Comparison of ENCODE assay signal across 8 cellular contexts in the genomic region with DNA sequence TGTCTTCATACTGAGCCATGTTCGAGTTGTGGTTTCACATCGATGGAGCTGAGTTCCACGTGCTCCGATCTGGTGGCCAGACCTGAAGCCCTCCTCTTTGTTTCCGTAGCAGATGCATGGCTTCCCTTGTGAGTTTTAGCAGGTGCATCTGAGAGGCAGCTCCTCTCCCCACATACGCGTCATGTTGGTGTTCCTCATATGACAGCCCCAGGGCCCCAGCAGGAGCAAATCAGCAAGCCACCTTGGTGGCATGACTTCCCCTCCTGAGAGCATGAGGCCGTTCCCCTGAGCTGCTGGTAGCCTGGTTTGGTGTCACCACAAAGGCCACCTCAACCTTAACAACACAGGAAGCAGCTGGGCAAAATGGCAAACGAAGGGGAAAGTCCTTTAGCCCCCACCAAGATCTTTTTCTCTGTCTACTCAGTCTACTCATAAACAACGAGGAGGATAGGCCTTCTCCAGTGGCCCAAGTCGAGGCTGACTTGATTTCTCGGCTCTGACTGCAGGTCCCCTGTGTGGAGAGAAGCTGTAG. TPM values are rescaled to one million over a fixed set of nuclear protein-coding genes. Genes with fewer than 3 reads are reported as not detected.
DNase-seq lines count a peak whose midpoint lies in the region; ATAC-seq and FAIRE-seq lines count a peak whose summit lies in the region.

No MANE protein-coding gene starts in this region.

- ATAC-seq in GM18498 (IDR thresholded peaks at IDR 0.05; ENCODE audit: unreplicated experiment) (peak; percentile 88), HG02571 (IDR thresholded peaks at IDR 0.05; ENCODE audit: unreplicated experiment) (peak; percentile 80)
- peak; percentile 86 for ATAC-seq in activated T-helper 17 cell treated with anti-CD3 and anti-CD28 coated beads, Interleukin-2, amount 50 U/mL, for 72 hours (replicated peaks)

- H3K27me3 ChIP-seq in small intestine (ENCODE audit: control insufficient read depth in 2 of 2, insufficient read depth in 2 of 2, low read length in 2 of 2): no peaks in the 10 kb centered on the region

- DNase-seq in NOMO-1 (lab: John Stamatoyannopoulos, UW; ENCODE audit: unreplicated experiment in 2 of 2) (peak; percentile 61 to 63), small intestine (peak; percentile 66), DMS 273 treated with DMSO at 0.1 percent for 48 hours (lab: John Stamatoyannopoulos, UW) (no peak), NCI-H187 treated with DMSO at 0.1 percent for 48 hours (lab: John Stamatoyannopoulos, UW) (no peak), hippocampal formation (lab: John Stamatoyannopoulos, UW) (no peak)

- 62 to 79% (median 69%) methylated on average over 12 of the region's 12 CpGs for WGBS in small intestine, 3 donors

- H3K27ac ChIP-seq in small intestine (ENCODE audit: low read depth in 1 of 2, low read length in 1 of 2): peak overlapping the region; percentile 16 to 89

- H3K9me3 ChIP-seq in small intestine (ENCODE audit: control insufficient read depth, low read depth): no peaks in the 10 kb centered on the region

- no peak overlapping the region for H3K4me3 ChIP-seq in small intestine (ENCODE audit: low read depth in 1 of 2, low read length in 2 of 2)

- FAIRE-seq in small intestine (lab: Jason Lieb, UNC): no peak

- H3K9me3 Mint-ChIP-seq in activated T-helper 17 cell treated with anti-CD3 and anti-CD28 coated beads, Interleukin-2, amount 50 U/mL, for 72 hours: no peaks in the 10 kb centered on the region

- peaks cover 0 to 3% of the 10 kb centered on the region in 2 donors for H3K4me1 ChIP-seq in small intestine (ENCODE audit: control insufficient read depth in 2 of 2, insufficient read depth in 1 of 2, low read depth in 1 of 2, low read length in 1 of 2)

- H3K36me3 Mint-ChIP-seq in activated T-helper 17 cell treated with anti-CD3 and anti-CD28 coated beads, Interleukin-2, amount 50 U/mL, for 72 hours (ENCODE audit: low read depth): peaks cover 82% of the 10 kb centered on the region

- no peaks in the 10 kb centered on the region for H3K27me3 Mint-ChIP-seq in activated T-helper 17 cell treated with anti-CD3 and anti-CD28 coated beads, Interleukin-2, amount 50 U/mL, for 72 hours

- H3K4me1 Mint-ChIP-seq in activated T-helper 17 cell treated with anti-CD3 and anti-CD28 coated beads, Interleukin-2, amount 50 U/mL, for 72 hours: peaks cover 70% of the 10 kb centered on the region

- H3K4me3 Mint-ChIP-seq in activated T-helper 17 cell treated with anti-CD3 and anti-CD28 coated beads, Interleukin-2, amount 50 U/mL, for 72 hours: peak overlapping the region; percentile 80

- peak overlapping the region; percentile 98 for H3K27ac Mint-ChIP-seq in activated T-helper 17 cell treated with anti-CD3 and anti-CD28 coated beads, Interleukin-2, amount 50 U/mL, for 72 hours

- H3K36me3 ChIP-seq in small intestine (ENCODE audit: control insufficient read depth in 2 of 2, insufficient read depth in 2 of 2, low read length in 2 of 2): no peaks in the 10 kb centered on the region

RNA-seq across cellular contexts. Expression of a gene that starts 5.9 kb away (rescaled TPM):
- total RNA-seq in activated T-helper 17 cell treated with anti-CD3 and anti-CD28 coated beads, Interleukin-2, amount 50 U/mL, for 72 hours: 100 to 1,000 TPM; 269 to 291 TPM
- 10 to 100 TPM in 1 of 3 donors, 1 to 10 TPM in 2; 6.3 to 10.8 (median 9.7) TPM for polyA plus RNA-seq in small intestine

Comparison
In these comparisons a context has a peak if more than half of its experiments do, and no peak if none do; other contexts are left out.
1. DNase-seq: peak in NOMO-1 (2 of 2) and small intestine (single experiment); none in DMS 273 treated with DMSO at 0.1 percent for 48 hours (single experiment), NCI-H187 treated with DMSO at 0.1 percent for 48 hours (single experiment) and hippocampal formation (0 of 2).
2. Peak in every context shown above with its lines, with median percentiles within 50 percentile points of each other: ATAC-seq.